34 cellular contexts compared by ENCODE assay signal in the genomic region with DNA sequence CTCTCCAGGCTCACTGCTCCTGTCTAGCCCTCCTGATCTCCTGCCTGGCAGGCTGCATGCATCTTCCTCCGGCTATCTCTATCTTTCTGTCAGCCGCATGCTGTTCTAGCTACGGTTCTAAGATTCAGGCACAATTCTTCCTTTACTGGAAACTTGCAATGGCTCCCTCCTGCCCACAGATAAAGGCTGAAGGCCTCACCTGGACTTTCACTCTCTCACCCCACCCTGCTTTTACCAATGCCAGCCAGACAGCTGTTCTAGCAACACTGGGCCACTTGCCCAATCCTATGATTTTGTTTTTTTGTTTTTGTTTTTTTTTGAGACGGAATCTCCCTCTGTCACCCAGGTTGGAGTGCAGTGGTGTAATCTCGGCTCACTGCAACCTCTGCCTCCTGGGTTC. TPM values are rescaled to one million over a fixed set of nuclear protein-coding genes. Genes with fewer than 3 reads are reported as not detected.
"Had no signal": no experiment of that assay in that cellular context is flagged by ENCODE, and none has a peak within 500 bp of the region (broad histone marks: within the 10 kb centered on the region; RNA-seq: fewer than 3 reads in every experiment).

No MANE protein-coding gene starts in this region.

- H3K9me3 Mint-ChIP-seq: activated CD4-positive, alpha-beta memory T cell treated with anti-CD3 and anti-CD28 coated beads for 36 hours; activated CD4-positive, alpha-beta T cell treated with anti-CD3 and anti-CD28 coated beads, Interleukin-2, amount 10 ng/mL, durations not matched to agents 24 days and 14 days; activated naive CD4-positive, alpha-beta T cell treated with anti-CD3 and anti-CD28 coated beads, Interleukin-2, amount 10 ng/mL, durations not matched to agents 7 days and 5 days; activated naive CD8-positive, alpha-beta T cell treated with anti-CD3 and anti-CD28 coated beads, Interleukin-2, amount 50 U/mL, for 24 hours; activated T-helper 1 cell treated with anti-CD3 and anti-CD28 coated beads, Interleukin-12 subunit alpha, Interleukin-12 subunit beta, Interleukin-2, Interleukin-4 antibody, amounts not matched to agents 30 ng/mL and 10 ng/mL and 1 ng/mL, durations not matched to agents 14 hours and 24 hours and 36 hours; activated T-helper 2 cell treated with anti-CD3 and anti-CD28 coated beads, Interferon-gamma antibody, Interleukin-2, Interleukin-4, amounts not matched to agents 10 μg/mL and 5 μg/mL and 100 μg/mL, durations not matched to agents 14 hours and 24 hours and 36 hours; brain; central memory CD8-positive, alpha-beta T cell; dendritic cell treated with granulocyte-macrophage colony-stimulating factor and Interleukin-4, amounts not matched to agents 40 ng/mL and 50 ng/mL, for 4 days; endodermal cell; T-cell; T-helper 1 cell treated with Interleukin-12 subunit alpha and Interleukin-12 subunit beta and Interleukin-4 antibody, amounts not matched to agents 30 μg/mL and 1 μg/mL, for 36 hours; T-helper 2 cell treated with Interferon-gamma antibody and Interleukin-4, amounts not matched to agents 5 μg/mL and 100 μg/mL, for 36 hours had no signal

- H3K36me3 Mint-ChIP-seq: activated CD4-positive, alpha-beta memory T cell treated with anti-CD3 and anti-CD28 coated beads for 36 hours; activated CD8-positive, alpha-beta memory T cell treated with anti-CD3 and anti-CD28 coated beads, Interleukin-2, amount 10 ng/mL, durations not matched to agents 7 days and 5 days; activated naive CD4-positive, alpha-beta T cell treated with anti-CD3 and anti-CD28 coated beads, Interleukin-2, amount 10 ng/mL, durations not matched to agents 7 days and 5 days; activated naive CD8-positive, alpha-beta T cell; T-cell had no signal

- ATAC-seq: activated CD4-positive, alpha-beta T cell treated with anti-CD3 and anti-CD28 coated beads for 36 hours; activated CD8-positive, alpha-beta memory T cell treated with anti-CD3 and anti-CD28 coated beads, Interleukin-2, amount 10 ng/mL, durations not matched to agents 7 days and 5 days; activated CD8-positive, alpha-beta T cell treated with anti-CD3 and anti-CD28 coated beads, Interleukin-2, amount 10 ng/mL, durations not matched to agents 7 days and 5 days; activated naive CD8-positive, alpha-beta T cell treated with anti-CD3 and anti-CD28 coated beads, Interleukin-2, amount 50 U/mL, for 24 hours; esophagus mucosa; T-cell had no signal

- H3K27ac ChIP-seq: ascending aorta, breast epithelium, coronary artery, dorsolateral prefrontal cortex, WERI-Rb-1 had no signal

- H3K4me3 Mint-ChIP-seq: activated CD4-positive, alpha-beta memory T cell treated with anti-CD3 and anti-CD28 coated beads for 36 hours; activated CD4-positive, alpha-beta T cell treated with anti-CD3 and anti-CD28 coated beads for 36 hours; activated CD4-positive, alpha-beta T cell treated with anti-CD3 and anti-CD28 coated beads, Interleukin-2, amount 10 ng/mL, durations not matched to agents 24 days and 14 days; activated CD8-positive, alpha-beta memory T cell treated with anti-CD3 and anti-CD28 coated beads, Interleukin-2, amount 10 ng/mL, durations not matched to agents 7 days and 5 days; activated CD8-positive, alpha-beta T cell treated with anti-CD3 and anti-CD28 coated beads, Interleukin-2, amount 10 ng/mL, durations not matched to agents 7 days and 5 days; activated naive CD4-positive, alpha-beta T cell treated with anti-CD3 and anti-CD28 coated beads, Interleukin-2, amount 10 ng/mL, durations not matched to agents 7 days and 5 days; activated naive CD8-positive, alpha-beta T cell; activated naive CD8-positive, alpha-beta T cell treated with anti-CD3 and anti-CD28 coated beads, Interleukin-2, amount 50 U/mL, for 24 hours; activated T-helper 1 cell treated with anti-CD3 and anti-CD28 coated beads, Interleukin-12 subunit alpha, Interleukin-12 subunit beta, Interleukin-2, Interleukin-4 antibody, amounts not matched to agents 30 ng/mL and 10 ng/mL and 1 ng/mL, durations not matched to agents 14 hours and 24 hours and 36 hours; brain; central memory CD8-positive, alpha-beta T cell; dendritic cell treated with granulocyte-macrophage colony-stimulating factor and Interleukin-4, amounts not matched to agents 40 ng/mL and 50 ng/mL, for 4 days; endodermal cell; T-cell; T-helper 1 cell treated with Interleukin-12 subunit alpha and Interleukin-12 subunit beta and Interleukin-4 antibody, amounts not matched to agents 30 μg/mL and 1 μg/mL, for 36 hours; T-helper 2 cell treated with Interferon-gamma antibody and Interleukin-4, amounts not matched to agents 5 μg/mL and 100 μg/mL, for 36 hours had no signal

- H3K4me1 ChIP-seq: ascending aorta, breast epithelium had no signal

- H3K27ac Mint-ChIP-seq: activated CD4-positive, alpha-beta memory T cell treated with anti-CD3 and anti-CD28 coated beads for 36 hours; activated CD4-positive, alpha-beta T cell treated with anti-CD3 and anti-CD28 coated beads for 36 hours; activated CD4-positive, alpha-beta T cell treated with anti-CD3 and anti-CD28 coated beads, Interleukin-2, amount 10 ng/mL, durations not matched to agents 24 days and 14 days; activated CD8-positive, alpha-beta memory T cell treated with anti-CD3 and anti-CD28 coated beads, Interleukin-2, amount 10 ng/mL, durations not matched to agents 7 days and 5 days; activated CD8-positive, alpha-beta T cell treated with anti-CD3 and anti-CD28 coated beads, Interleukin-2, amount 10 ng/mL, durations not matched to agents 7 days and 5 days; activated naive CD4-positive, alpha-beta T cell treated with anti-CD3 and anti-CD28 coated beads, Interleukin-2, amount 10 ng/mL, durations not matched to agents 7 days and 5 days; activated naive CD8-positive, alpha-beta T cell; activated naive CD8-positive, alpha-beta T cell treated with anti-CD3 and anti-CD28 coated beads, Interleukin-2, amount 50 U/mL, for 24 hours; activated T-helper 1 cell treated with anti-CD3 and anti-CD28 coated beads, Interleukin-12 subunit alpha, Interleukin-12 subunit beta, Interleukin-2, Interleukin-4 antibody, amounts not matched to agents 30 ng/mL and 10 ng/mL and 1 ng/mL, durations not matched to agents 14 hours and 24 hours and 36 hours; activated T-helper 2 cell treated with anti-CD3 and anti-CD28 coated beads, Interferon-gamma antibody, Interleukin-2, Interleukin-4, amounts not matched to agents 10 μg/mL and 5 μg/mL and 100 μg/mL, durations not matched to agents 14 hours and 24 hours and 36 hours; dendritic cell treated with granulocyte-macrophage colony-stimulating factor and Interleukin-4, amounts not matched to agents 40 ng/mL and 50 ng/mL, for 4 days; endodermal cell; T-cell; T-helper 1 cell treated with Interleukin-12 subunit alpha and Interleukin-12 subunit beta and Interleukin-4 antibody, amounts not matched to agents 30 μg/mL and 1 μg/mL, for 36 hours; T-helper 2 cell treated with Interferon-gamma antibody and Interleukin-4, amounts not matched to agents 5 μg/mL and 100 μg/mL, for 36 hours had no signal

- DNase-seq: activated CD4-positive, alpha-beta memory T cell treated with anti-CD3 and anti-CD28 coated beads for 36 hours; activated CD4-positive, alpha-beta T cell treated with anti-CD3 and anti-CD28 coated beads for 36 hours; activated CD4-positive, alpha-beta T cell treated with anti-CD3 and anti-CD28 coated beads, Interleukin-2, amount 10 ng/mL, durations not matched to agents 24 days and 14 days; activated CD4-positive, CD25-positive, alpha-beta regulatory T cell; activated CD4-positive, CD25-positive, alpha-beta regulatory T cell treated with anti-CD3 and anti-CD28 coated beads, Interleukin-2, amount 50 U/mL, for 72 hours; activated CD8-positive, alpha-beta memory T cell treated with anti-CD3 and anti-CD28 coated beads, Interleukin-2, amount 10 ng/mL, durations not matched to agents 7 days and 5 days; activated CD8-positive, alpha-beta memory T cell treated with anti-CD3 and anti-CD28 coated beads, Interleukin-2, amount 50 U/mL, for 4 hours; activated CD8-positive, alpha-beta T cell treated with anti-CD3 and anti-CD28 coated beads, Interleukin-2, amount 10 ng/mL, durations not matched to agents 7 days and 5 days; activated effector memory CD4-positive, alpha-beta T cell treated with anti-CD3 and anti-CD28 coated beads, Interleukin-2, amount 50 U/mL, for 16 hours; activated naive CD4-positive, alpha-beta T cell treated with anti-CD3 and anti-CD28 coated beads, Interleukin-2, amount 10 ng/mL, durations not matched to agents 7 days and 5 days; activated naive CD8-positive, alpha-beta T cell treated with anti-CD3 and anti-CD28 coated beads, Interleukin-2, amount 50 U/mL, for 24 hours; activated T-cell treated with anti-CD3 and anti-CD28 coated beads, Interleukin-2, amount 50 U/mL, for 1 hour; activated T-cell treated with anti-CD3 and anti-CD28 coated beads, Interleukin-2, amount 50 U/mL, for 48 hours; dorsolateral prefrontal cortex; effector memory CD4-positive, alpha-beta T cell; endodermal cell; foreskin fibroblast; head of caudate nucleus; T-cell; T1000; WERI-Rb-1 had no signal

- H3K9me3 ChIP-seq: ascending aorta, breast epithelium had no signal

- H3K36me3 ChIP-seq: breast epithelium, WERI-Rb-1 had no signal

- H3K27me3 Mint-ChIP-seq: activated naive CD8-positive, alpha-beta T cell treated with anti-CD3 and anti-CD28 coated beads, Interleukin-2, amount 50 U/mL, for 24 hours; brain; dendritic cell treated with granulocyte-macrophage colony-stimulating factor and Interleukin-4, amounts not matched to agents 40 ng/mL and 50 ng/mL, for 4 days had no signal

- H3K4me3 ChIP-seq: ascending aorta, breast epithelium, coronary artery, dorsolateral prefrontal cortex had no signal

- FAIRE-seq: frontal cortex had no signal

- H3K27me3 ChIP-seq: ascending aorta, breast epithelium, dorsolateral prefrontal cortex had no signal

- H3K4me1 Mint-ChIP-seq: activated CD4-positive, alpha-beta T cell treated with anti-CD3 and anti-CD28 coated beads for 36 hours; activated CD4-positive, alpha-beta T cell treated with anti-CD3 and anti-CD28 coated beads, Interleukin-2, amount 10 ng/mL, durations not matched to agents 24 days and 14 days; activated CD8-positive, alpha-beta memory T cell treated with anti-CD3 and anti-CD28 coated beads, Interleukin-2, amount 10 ng/mL, durations not matched to agents 7 days and 5 days; activated naive CD4-positive, alpha-beta T cell treated with anti-CD3 and anti-CD28 coated beads, Interleukin-2, amount 10 ng/mL, durations not matched to agents 7 days and 5 days; activated naive CD8-positive, alpha-beta T cell treated with anti-CD3 and anti-CD28 coated beads, Interleukin-2, amount 50 U/mL, for 24 hours; central memory CD8-positive, alpha-beta T cell; T-cell had no signal

RNA-seq across cellular contexts. Expression of a gene that starts 38.3 kb away (rescaled TPM):
- total RNA-seq: activated CD4-positive, alpha-beta memory T cell treated with anti-CD3 and anti-CD28 coated beads for 36 hours; activated CD4-positive, alpha-beta T cell treated with anti-CD3 and anti-CD28 coated beads for 36 hours; activated CD4-positive, alpha-beta T cell treated with anti-CD3 and anti-CD28 coated beads, Interleukin-2, amount 10 ng/mL, durations not matched to agents 24 days and 14 days; activated CD8-positive, alpha-beta memory T cell treated with anti-CD3 and anti-CD28 coated beads, Interleukin-2, amount 10 ng/mL, durations not matched to agents 7 days and 5 days; activated CD8-positive, alpha-beta T cell treated with anti-CD3 and anti-CD28 coated beads, Interleukin-2, amount 10 ng/mL, durations not matched to agents 7 days and 5 days; activated T-helper 1 cell treated with anti-CD3 and anti-CD28 coated beads, Interleukin-12 subunit alpha, Interleukin-12 subunit beta, Interleukin-2, Interleukin-4 antibody, amounts not matched to agents 30 ng/mL and 10 ng/mL and 1 ng/mL, durations not matched to agents 14 hours and 24 hours and 36 hours; activated T-helper 2 cell treated with anti-CD3 and anti-CD28 coated beads, Interferon-gamma antibody, Interleukin-2, Interleukin-4, amounts not matched to agents 10 μg/mL and 5 μg/mL and 100 μg/mL, durations not matched to agents 14 hours and 24 hours and 36 hours had no signal
